19 cellular contexts compared by ENCODE assay signal in the genomic region with DNA sequence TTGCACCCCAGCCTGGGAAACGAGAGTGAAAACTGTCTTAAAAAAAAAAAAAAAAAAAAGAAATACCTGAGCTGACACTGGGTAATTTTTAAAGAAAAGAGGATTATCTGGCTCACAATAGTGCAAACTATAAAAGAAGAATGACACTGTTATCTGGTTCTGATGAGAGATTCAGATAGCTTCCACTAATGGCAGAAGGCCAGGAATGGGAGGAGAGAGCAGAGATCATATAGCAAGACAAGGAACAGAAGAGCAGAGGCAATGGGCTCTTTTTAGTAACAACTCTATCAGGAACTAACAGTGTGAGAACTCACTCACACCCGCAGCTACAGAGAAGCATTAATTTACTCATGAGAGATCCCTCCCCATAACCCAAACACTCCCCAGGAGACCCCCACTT.
"Had no signal": no experiment of that assay in that cellular context is flagged by ENCODE, and none has a peak within 500 bp of the region (broad histone marks: within the 10 kb centered on the region; RNA-seq: fewer than 3 reads in every experiment).

No MANE protein-coding gene starts in this region.

- ATAC-seq: gastrocnemius medialis; heart right ventricle; naive thymus-derived CD4-positive, alpha-beta T cell; right lobe of liver; stimulated activated memory B cell treated with anti-CD40 and anti-IgM and Interleukin-4, amounts not matched to agents 10 μg/mL and 1 μg/mL and 100 μg/mL, for 72 hours had no signal

- H3K4me3 ChIP-seq: dorsolateral prefrontal cortex, gastrocnemius medialis, heart right ventricle, left ventricle myocardium inferior, neural progenitor cell, right lobe of liver, smooth muscle cell, testis had no signal

- DNase-seq: activated CD4-positive, alpha-beta memory T cell treated with anti-CD3 and anti-CD28 coated beads for 36 hours; activated CD4-positive, alpha-beta T cell treated with anti-CD3 and anti-CD28 coated beads for 4 hours; activated naive CD4-positive, alpha-beta T cell treated with anti-CD3 and anti-CD28 coated beads for 36 hours; activated T-cell treated with anti-CD3 and anti-CD28 coated beads, Interleukin-2, amount 50 U/mL, for 24 hours; caudate nucleus; dorsolateral prefrontal cortex; gastrocnemius medialis; heart right ventricle; immature natural killer cell; kidney glomerular epithelial cell; left ventricle myocardium inferior; mammary epithelial cell; naive thymus-derived CD4-positive, alpha-beta T cell; right lobe of liver; stimulated activated CD4-positive, alpha-beta T cell treated with anti-CD3 and anti-CD28 coated beads, Interleukin-4, amount 100 ng/mL, for 1 hour; testis had no signal
